1 cellular context compared by ENCODE assay signal in the genomic region with DNA sequence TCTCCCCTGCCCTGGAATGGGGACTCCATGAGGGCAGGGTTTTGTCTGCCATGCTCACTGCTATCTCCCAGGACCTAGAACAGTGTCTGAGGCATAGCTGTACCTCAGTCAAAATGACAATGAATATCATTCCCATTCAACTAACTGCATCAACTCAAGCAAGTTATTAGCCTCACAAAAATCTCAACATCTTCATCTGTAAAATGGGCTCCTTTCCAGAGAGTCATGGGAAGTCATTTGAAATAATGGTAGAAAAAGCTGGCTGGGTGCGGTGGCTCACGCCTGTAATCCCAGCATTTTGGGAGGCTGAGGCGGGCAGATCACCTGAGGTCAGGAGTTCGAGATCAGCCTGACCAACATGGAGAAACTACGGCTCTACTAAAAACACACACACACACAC.
TF ChIP-seq lines count a peak whose summit lies in the region.

No MANE protein-coding gene starts in this region.

TF ChIP-seq in K562, 482 proteins besides CTCF, POLR2A, EP300 and RAD21 (continued from another document and continues in another):
- TF ChIP-seq, protein P1, sequence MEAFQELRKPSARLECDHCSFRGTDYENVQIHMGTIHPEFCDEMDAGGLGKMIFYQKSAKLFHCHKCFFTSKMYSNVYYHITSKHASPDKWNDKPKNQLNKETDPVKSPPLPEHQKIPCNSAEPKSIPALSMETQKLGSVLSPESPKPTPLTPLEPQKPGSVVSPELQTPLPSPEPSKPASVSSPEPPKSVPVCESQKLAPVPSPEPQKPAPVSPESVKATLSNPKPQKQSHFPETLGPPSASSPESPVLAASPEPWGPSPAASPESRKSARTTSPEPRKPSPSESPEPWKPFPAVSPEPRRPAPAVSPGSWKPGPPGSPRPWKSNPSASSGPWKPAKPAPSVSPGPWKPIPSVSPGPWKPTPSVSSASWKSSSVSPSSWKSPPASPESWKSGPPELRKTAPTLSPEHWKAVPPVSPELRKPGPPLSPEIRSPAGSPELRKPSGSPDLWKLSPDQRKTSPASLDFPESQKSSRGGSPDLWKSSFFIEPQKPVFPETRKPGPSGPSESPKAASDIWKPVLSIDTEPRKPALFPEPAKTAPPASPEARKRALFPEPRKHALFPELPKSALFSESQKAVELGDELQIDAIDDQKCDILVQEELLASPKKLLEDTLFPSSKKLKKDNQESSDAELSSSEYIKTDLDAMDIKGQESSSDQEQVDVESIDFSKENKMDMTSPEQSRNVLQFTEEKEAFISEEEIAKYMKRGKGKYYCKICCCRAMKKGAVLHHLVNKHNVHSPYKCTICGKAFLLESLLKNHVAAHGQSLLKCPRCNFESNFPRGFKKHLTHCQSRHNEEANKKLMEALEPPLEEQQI (IDR thresholded peaks at IDR 0.05) = no peak
- TF ChIP-seq ZNF253 (CRISPR knock-in tag; conservative IDR thresholded peaks at IDR 0.05) = no peak
- no peak for TF ChIP-seq HCFC1 (IDR thresholded peaks at IDR 0.05; ENCODE audit: low read depth, low read length)
- no peak for TF ChIP-seq FOXK1 (CRISPR knock-in tag; IDR thresholded peaks at IDR 0.05; ENCODE audit: borderline replicate concordance)
- TF ChIP-seq, protein P2, sequence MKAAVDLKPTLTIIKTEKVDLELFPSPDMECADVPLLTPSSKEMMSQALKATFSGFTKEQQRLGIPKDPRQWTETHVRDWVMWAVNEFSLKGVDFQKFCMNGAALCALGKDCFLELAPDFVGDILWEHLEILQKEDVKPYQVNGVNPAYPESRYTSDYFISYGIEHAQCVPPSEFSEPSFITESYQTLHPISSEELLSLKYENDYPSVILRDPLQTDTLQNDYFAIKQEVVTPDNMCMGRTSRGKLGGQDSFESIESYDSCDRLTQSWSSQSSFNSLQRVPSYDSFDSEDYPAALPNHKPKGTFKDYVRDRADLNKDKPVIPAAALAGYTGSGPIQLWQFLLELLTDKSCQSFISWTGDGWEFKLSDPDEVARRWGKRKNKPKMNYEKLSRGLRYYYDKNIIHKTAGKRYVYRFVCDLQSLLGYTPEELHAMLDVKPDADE (conservative IDR thresholded peaks at IDR 0.05; ENCODE audit: control insufficient read depth, low read depth, low read length) = no peak
- no peak for TF ChIP-seq ESRRA (IDR thresholded peaks at IDR 0.05; ENCODE audit: borderline replicate concordance, low read depth)
- no peak for TF ChIP-seq MYBL2 (IDR thresholded peaks at IDR 0.05; ENCODE audit: low read depth)
- no peak for TF ChIP-seq MYBL2 (CRISPR knock-in tag; IDR thresholded peaks at IDR 0.05; ENCODE audit: borderline replicate concordance)
- no peak for TF ChIP-seq U2AF1 (optimal IDR thresholded peaks at IDR 0.05; ENCODE audit: low read depth, low read length)
- peak; percentile 64; the same call in 1 of the 2 replicates for TF ChIP-seq SMARCA5 (IDR thresholded peaks at IDR 0.05)
- TF ChIP-seq HDAC2 (IDR thresholded peaks at IDR 0.05) = peak; percentile 79; the same call in 1 of the 2 replicates
- TF ChIP-seq, protein P3, sequence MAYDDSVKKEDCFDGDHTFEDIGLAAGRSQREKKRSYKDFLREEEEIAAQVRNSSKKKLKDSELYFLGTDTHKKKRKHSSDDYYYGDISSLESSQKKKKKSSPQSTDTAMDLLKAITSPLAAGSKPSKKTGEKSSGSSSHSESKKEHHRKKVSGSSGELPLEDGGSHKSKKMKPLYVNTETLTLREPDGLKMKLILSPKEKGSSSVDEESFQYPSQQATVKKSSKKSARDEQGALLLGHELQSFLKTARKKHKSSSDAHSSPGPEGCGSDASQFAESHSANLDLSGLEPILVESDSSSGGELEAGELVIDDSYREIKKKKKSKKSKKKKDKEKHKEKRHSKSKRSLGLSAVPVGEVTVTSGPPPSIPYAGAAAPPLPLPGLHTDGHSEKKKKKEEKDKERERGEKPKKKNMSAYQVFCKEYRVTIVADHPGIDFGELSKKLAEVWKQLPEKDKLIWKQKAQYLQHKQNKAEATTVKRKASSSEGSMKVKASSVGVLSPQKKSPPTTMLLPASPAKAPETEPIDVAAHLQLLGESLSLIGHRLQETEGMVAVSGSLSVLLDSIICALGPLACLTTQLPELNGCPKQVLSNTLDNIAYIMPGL (CRISPR knock-in tag; IDR thresholded peaks at IDR 0.05) = no peak
- TF ChIP-seq, protein P4, sequence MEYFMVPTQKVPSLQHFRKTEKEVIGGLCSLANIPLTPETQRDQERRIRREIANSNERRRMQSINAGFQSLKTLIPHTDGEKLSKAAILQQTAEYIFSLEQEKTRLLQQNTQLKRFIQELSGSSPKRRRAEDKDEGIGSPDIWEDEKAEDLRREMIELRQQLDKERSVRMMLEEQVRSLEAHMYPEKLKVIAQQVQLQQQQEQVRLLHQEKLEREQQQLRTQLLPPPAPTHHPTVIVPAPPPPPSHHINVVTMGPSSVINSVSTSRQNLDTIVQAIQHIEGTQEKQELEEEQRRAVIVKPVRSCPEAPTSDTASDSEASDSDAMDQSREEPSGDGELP (CRISPR knock-in tag; IDR thresholded peaks at IDR 0.05; ENCODE audit: borderline replicate concordance) = no peak
- TF ChIP-seq RBM25 (IDR thresholded peaks at IDR 0.05; ENCODE audit: low read depth, low read length, severe bottlenecking) = peak; percentile 70
- peak; percentile 80 to 87 for TF ChIP-seq KDM1A (IDR thresholded peaks at IDR 0.05)
- TF ChIP-seq ASH1L (IDR thresholded peaks at IDR 0.05; ENCODE audit: borderline replicate concordance, low read depth, partially characterized antibody) = no peak
- TF ChIP-seq, protein P5, sequence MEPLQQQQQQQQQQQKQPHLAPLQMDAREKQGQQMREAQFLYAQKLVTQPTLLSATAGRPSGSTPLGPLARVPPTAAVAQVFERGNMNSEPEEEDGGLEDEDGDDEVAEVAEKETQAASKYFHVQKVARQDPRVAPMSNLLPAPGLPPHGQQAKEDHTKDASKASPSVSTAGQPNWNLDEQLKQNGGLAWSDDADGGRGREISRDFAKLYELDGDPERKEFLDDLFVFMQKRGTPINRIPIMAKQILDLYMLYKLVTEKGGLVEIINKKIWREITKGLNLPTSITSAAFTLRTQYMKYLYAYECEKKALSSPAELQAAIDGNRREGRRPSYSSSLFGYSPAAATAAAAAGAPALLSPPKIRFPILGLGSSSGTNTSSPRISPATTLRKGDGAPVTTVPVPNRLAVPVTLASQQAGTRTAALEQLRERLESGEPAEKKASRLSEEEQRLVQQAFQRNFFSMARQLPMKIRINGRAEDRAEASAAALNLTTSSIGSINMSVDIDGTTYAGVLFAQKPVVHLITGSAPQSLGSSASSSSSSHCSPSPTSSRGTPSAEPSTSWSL (CRISPR knock-in tag; IDR thresholded peaks at IDR 0.05; ENCODE audit: borderline replicate concordance) = no peak
- TF ChIP-seq MED1 (CRISPR knock-in tag; IDR thresholded peaks at IDR 0.05; ENCODE audit: borderline replicate concordance) = no peak
- TF ChIP-seq BMI1 (IDR thresholded peaks at IDR 0.05; ENCODE audit: low read length) = no peak
- no peak for TF ChIP-seq POLR3A (IDR thresholded peaks at IDR 0.05; ENCODE audit: borderline replicate concordance, extremely low read depth, insufficient read depth, insufficient read length)
- TF ChIP-seq, protein P6, sequence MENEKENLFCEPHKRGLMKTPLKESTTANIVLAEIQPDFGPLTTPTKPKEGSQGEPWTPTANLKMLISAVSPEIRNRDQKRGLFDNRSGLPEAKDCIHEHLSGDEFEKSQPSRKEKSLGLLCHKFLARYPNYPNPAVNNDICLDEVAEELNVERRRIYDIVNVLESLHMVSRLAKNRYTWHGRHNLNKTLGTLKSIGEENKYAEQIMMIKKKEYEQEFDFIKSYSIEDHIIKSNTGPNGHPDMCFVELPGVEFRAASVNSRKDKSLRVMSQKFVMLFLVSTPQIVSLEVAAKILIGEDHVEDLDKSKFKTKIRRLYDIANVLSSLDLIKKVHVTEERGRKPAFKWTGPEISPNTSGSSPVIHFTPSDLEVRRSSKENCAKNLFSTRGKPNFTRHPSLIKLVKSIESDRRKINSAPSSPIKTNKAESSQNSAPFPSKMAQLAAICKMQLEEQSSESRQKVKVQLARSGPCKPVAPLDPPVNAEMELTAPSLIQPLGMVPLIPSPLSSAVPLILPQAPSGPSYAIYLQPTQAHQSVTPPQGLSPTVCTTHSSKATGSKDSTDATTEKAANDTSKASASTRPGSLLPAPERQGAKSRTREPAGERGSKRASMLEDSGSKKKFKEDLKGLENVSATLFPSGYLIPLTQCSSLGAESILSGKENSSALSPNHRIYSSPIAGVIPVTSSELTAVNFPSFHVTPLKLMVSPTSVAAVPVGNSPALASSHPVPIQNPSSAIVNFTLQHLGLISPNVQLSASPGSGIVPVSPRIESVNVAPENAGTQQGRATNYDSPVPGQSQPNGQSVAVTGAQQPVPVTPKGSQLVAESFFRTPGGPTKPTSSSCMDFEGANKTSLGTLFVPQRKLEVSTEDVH (IDR thresholded peaks at IDR 0.05; ENCODE audit: low read depth, partially characterized antibody) = no peak
- TF ChIP-seq ADNP (tag; IDR thresholded peaks at IDR 0.05) = peak; percentile 53; the same call in 1 of the 2 replicates
- TF ChIP-seq, protein P7, sequence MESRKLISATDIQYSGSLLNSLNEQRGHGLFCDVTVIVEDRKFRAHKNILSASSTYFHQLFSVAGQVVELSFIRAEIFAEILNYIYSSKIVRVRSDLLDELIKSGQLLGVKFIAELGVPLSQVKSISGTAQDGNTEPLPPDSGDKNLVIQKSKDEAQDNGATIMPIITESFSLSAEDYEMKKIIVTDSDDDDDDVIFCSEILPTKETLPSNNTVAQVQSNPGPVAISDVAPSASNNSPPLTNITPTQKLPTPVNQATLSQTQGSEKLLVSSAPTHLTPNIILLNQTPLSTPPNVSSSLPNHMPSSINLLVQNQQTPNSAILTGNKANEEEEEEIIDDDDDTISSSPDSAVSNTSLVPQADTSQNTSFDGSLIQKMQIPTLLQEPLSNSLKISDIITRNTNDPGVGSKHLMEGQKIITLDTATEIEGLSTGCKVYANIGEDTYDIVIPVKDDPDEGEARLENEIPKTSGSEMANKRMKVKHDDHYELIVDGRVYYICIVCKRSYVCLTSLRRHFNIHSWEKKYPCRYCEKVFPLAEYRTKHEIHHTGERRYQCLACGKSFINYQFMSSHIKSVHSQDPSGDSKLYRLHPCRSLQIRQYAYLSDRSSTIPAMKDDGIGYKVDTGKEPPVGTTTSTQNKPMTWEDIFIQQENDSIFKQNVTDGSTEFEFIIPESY (CRISPR knock-in tag; IDR thresholded peaks at IDR 0.05) = peak; percentile 50; the same call in 1 of the 2 replicates
- TF ChIP-seq TOE1 (IDR thresholded peaks at IDR 0.05; ENCODE audit: borderline replicate concordance) = no peak
- TF ChIP-seq TOE1 (CRISPR knock-in tag; IDR thresholded peaks at IDR 0.05; ENCODE audit: borderline replicate concordance, low read depth) = no peak
- TF ChIP-seq ZNF354B (CRISPR knock-in tag; IDR thresholded peaks at IDR 0.05) = no peak
- no peak for TF ChIP-seq NR4A1 (CRISPR knock-in tag; IDR thresholded peaks at IDR 0.05)
- no peak for TF ChIP-seq NR4A1 (tag; IDR thresholded peaks at IDR 0.05)
- no peak for TF ChIP-seq ZNF76 (CRISPR knock-in tag; IDR thresholded peaks at IDR 0.05; ENCODE audit: borderline replicate concordance)
- TF ChIP-seq ZFP36 (IDR thresholded peaks at IDR 0.05; ENCODE audit: low read depth, low read length, partially characterized antibody) = no peak
- no peak for TF ChIP-seq ZFPM2 (CRISPR knock-in tag; IDR thresholded peaks at IDR 0.05)
- TF ChIP-seq PURB (CRISPR knock-in tag; IDR thresholded peaks at IDR 0.05; ENCODE audit: low read depth) = no peak
- no peak for TF ChIP-seq NCOA1 (IDR thresholded peaks at IDR 0.05; ENCODE audit: low read depth)
- TF ChIP-seq, protein P8, sequence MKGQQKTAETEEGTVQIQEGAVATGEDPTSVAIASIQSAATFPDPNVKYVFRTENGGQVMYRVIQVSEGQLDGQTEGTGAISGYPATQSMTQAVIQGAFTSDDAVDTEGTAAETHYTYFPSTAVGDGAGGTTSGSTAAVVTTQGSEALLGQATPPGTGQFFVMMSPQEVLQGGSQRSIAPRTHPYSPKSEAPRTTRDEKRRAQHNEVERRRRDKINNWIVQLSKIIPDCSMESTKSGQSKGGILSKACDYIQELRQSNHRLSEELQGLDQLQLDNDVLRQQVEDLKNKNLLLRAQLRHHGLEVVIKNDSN (CRISPR knock-in tag; IDR thresholded peaks at IDR 0.05) = no peak
- no peak for TF ChIP-seq RAD51 (IDR thresholded peaks at IDR 0.05; ENCODE audit: borderline replicate concordance, low read depth)
- TF ChIP-seq, protein P9, sequence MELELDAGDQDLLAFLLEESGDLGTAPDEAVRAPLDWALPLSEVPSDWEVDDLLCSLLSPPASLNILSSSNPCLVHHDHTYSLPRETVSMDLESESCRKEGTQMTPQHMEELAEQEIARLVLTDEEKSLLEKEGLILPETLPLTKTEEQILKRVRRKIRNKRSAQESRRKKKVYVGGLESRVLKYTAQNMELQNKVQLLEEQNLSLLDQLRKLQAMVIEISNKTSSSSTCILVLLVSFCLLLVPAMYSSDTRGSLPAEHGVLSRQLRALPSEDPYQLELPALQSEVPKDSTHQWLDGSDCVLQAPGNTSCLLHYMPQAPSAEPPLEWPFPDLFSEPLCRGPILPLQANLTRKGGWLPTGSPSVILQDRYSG (tag; conservative IDR thresholded peaks at IDR 0.05; ENCODE audit: low read depth) = no peak
- TF ChIP-seq, protein P10, sequence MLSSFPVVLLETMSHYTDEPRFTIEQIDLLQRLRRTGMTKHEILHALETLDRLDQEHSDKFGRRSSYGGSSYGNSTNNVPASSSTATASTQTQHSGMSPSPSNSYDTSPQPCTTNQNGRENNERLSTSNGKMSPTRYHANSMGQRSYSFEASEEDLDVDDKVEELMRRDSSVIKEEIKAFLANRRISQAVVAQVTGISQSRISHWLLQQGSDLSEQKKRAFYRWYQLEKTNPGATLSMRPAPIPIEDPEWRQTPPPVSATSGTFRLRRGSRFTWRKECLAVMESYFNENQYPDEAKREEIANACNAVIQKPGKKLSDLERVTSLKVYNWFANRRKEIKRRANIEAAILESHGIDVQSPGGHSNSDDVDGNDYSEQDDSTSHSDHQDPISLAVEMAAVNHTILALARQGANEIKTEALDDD (IDR thresholded peaks at IDR 0.05) = no peak
- no peak for TF ChIP-seq NFE2 (IDR thresholded peaks at IDR 0.05; ENCODE audit: low read depth)
- no peak for TF ChIP-seq TRIM24 (IDR thresholded peaks at IDR 0.05)
- TF ChIP-seq, protein P11, sequence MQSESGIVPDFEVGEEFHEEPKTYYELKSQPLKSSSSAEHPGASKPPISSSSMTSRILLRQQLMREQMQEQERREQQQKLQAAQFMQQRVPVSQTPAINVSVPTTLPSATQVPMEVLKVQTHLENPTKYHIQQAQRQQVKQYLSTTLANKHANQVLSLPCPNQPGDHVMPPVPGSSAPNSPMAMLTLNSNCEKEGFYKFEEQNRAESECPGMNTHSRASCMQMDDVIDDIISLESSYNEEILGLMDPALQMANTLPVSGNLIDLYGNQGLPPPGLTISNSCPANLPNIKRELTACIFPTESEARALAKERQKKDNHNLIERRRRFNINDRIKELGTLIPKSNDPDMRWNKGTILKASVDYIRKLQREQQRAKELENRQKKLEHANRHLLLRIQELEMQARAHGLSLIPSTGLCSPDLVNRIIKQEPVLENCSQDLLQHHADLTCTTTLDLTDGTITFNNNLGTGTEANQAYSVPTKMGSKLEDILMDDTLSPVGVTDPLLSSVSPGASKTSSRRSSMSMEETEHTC (IDR thresholded peaks at IDR 0.05) = no peak
- no peak for TF ChIP-seq SRSF7 (optimal IDR thresholded peaks at IDR 0.05; ENCODE audit: low read depth, low read length)
- no peak for TF ChIP-seq NFRKB (IDR thresholded peaks at IDR 0.05; ENCODE audit: low read depth)
- TF ChIP-seq, protein P12, sequence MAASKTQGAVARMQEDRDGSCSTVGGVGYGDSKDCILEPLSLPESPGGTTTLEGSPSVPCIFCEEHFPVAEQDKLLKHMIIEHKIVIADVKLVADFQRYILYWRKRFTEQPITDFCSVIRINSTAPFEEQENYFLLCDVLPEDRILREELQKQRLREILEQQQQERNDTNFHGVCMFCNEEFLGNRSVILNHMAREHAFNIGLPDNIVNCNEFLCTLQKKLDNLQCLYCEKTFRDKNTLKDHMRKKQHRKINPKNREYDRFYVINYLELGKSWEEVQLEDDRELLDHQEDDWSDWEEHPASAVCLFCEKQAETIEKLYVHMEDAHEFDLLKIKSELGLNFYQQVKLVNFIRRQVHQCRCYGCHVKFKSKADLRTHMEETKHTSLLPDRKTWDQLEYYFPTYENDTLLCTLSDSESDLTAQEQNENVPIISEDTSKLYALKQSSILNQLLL (CRISPR knock-in tag; IDR thresholded peaks at IDR 0.05; ENCODE audit: borderline replicate concordance) = no peak
